15 cellular contexts compared by ENCODE assay signal in the genomic region with DNA sequence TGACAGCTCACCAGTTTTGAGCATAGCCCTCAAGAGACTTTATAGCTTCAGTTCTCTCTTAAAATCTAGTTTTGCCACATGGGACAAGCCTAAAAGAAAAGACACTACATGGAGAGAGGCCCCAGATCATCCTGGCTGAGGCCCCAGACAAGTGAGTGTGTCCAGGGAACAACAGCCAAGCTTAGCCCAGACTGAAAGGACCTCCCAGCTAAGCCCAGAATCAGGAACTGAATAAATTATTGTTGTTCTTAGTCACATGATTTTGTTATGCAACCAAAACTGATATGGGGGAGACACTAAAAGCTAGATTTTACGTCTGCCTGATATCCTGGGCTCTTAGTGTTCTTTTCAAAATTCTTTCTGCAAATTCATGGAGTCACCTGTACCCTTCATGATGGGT. TPM values are rescaled to one million over a fixed set of nuclear protein-coding genes. Genes with fewer than 3 reads are reported as not detected.
DNase-seq lines count a peak whose midpoint lies in the region; ATAC-seq and TF ChIP-seq lines count a peak whose summit lies in the region.
"Had no signal": no experiment of that assay in that cellular context is flagged by ENCODE, and none has a peak within 500 bp of the region (broad histone marks: within the 10 kb centered on the region; RNA-seq: fewer than 3 reads in every experiment).

No MANE protein-coding gene starts in this region.

- no peaks in the 10 kb centered on the region for H3K27me3 ChIP-seq in heart right ventricle
- no peaks in the 10 kb centered on the region for H3K27me3 ChIP-seq in ovary

- H3K4me3 ChIP-seq in heart right ventricle = no peak overlapping the region
- H3K4me3 ChIP-seq in ovary = no peak overlapping the region
- H3K4me3 ChIP-seq: A549, SJCRH30 had no signal

- 15 to 19% methylated on average over 1 of the region's 1 CpG for WGBS in heart right ventricle, 2 donors
- 5 to 8% (median 6%) methylated on average over 1 of the region's 1 CpG for WGBS in ovary, 3 donors

- no peaks in the 10 kb centered on the region for H3K36me3 ChIP-seq in heart right ventricle
- H3K36me3 ChIP-seq in ovary = no peaks in the 10 kb centered on the region
- H3K36me3 ChIP-seq: SJCRH30 had no signal

- DNase-seq in AG08395 (ENCODE audit: low spot score) = peak; percentile 52
- DNase-seq in amniotic epithelial cell (ENCODE audit: low read depth) = peak; percentile 29
- peak; percentile 28 to 44 for DNase-seq in heart right ventricle
- DNase-seq in ovary = peak; percentile 66 to 84 (median 76)
- no peak for DNase-seq in NCI-H69 (lab: John Stamatoyannopoulos, UW)
- no peak for DNase-seq in activated naive CD4-positive, alpha-beta T cell treated with anti-CD3 and anti-CD28 coated beads, Interleukin-2, amount 50 U/mL, for 16 hours
- no peak for DNase-seq in NCI-H2171 treated with DMSO at 0.1 percent for 48 hours (lab: John Stamatoyannopoulos, UW)
- DNase-seq: activated CD8-positive, alpha-beta T cell treated with anti-CD3 and anti-CD28 coated beads, Interleukin-2, amount 10 ng/mL, durations not matched to agents 7 days and 5 days; activated effector memory CD4-positive, alpha-beta T cell treated with Interleukin-2 at 50 U/mL for 16 hours; naive thymus-derived CD4-positive, alpha-beta T cell; NCI-H2029 treated with DMSO at 0.1 percent for 48 hours; SJCRH30; stimulated activated naive CD4-positive, alpha-beta T cell treated with Interleukin-2 at 50 U/mL for 16 hours had no signal

- ATAC-seq in heart right ventricle = peak; percentile 49 to 90 (median 83)
- ATAC-seq in GM19467 (IDR thresholded peaks at IDR 0.05; ENCODE audit: unreplicated experiment) = no peak
- ATAC-seq: A549; activated CD8-positive, alpha-beta T cell treated with anti-CD3 and anti-CD28 coated beads, Interleukin-2, amount 10 ng/mL, durations not matched to agents 7 days and 5 days; naive thymus-derived CD4-positive, alpha-beta T cell had no signal

- H3K27ac ChIP-seq in heart right ventricle (peak overlapping the region in 6 of 10 donors; percentile 36 to 72 (median 56)), ovary (no peak overlapping the region)
- H3K27ac ChIP-seq: A549, SJCRH30 had no signal

- TF ChIP-seq EP300 in ovary (IDR thresholded peaks at IDR 0.05) = no peak

- H3K4me1 ChIP-seq in heart right ventricle (peaks cover 0 to 29% (median 8%) of the 10 kb centered on the region in 9 donors), ovary (ENCODE audit: insufficient read depth) (peaks cover 5% of the 10 kb centered on the region)
- H3K4me1 ChIP-seq: A549, SJCRH30 had no signal

- H3K9me3 ChIP-seq in heart right ventricle (no peaks in the 10 kb centered on the region), ovary (no peaks in the 10 kb centered on the region)
- H3K9me3 ChIP-seq: A549, SJCRH30 had no signal

- no peak for TF ChIP-seq CTCF in heart right ventricle (IDR thresholded peaks at IDR 0.05)
- no peak for TF ChIP-seq CTCF in ovary (IDR thresholded peaks at IDR 0.05)

- TF ChIP-seq POLR2A in ovary (IDR thresholded peaks at IDR 0.05) = no peak

- intact Hi-C loops in heart right ventricle (cut with DNase I) (loop anchor here in 3 of 10 donors (5.0 to 10.0 kb wide), 2 partner anchors 35 to 273 kb away; no protein-coding TSS in a partner anchor), ovary (cut with DNase I) (loop anchor here in 1 of 4 donors (5.0 to 10.0 kb wide), 2 partner anchors 273 to 505 kb away; no protein-coding TSS in a partner anchor)

RNA-seq across cellular contexts. Expression of a gene that starts 29.3 kb away (rescaled TPM):
- total RNA-seq in heart right ventricle (100 to 1,000 TPM; 110 to 204 (median 156) TPM), ovary (100 to 1,000 TPM in 5 of 7 donors, 10 to 100 TPM in 2; 50.4 to 260 (median 121) TPM)
- polyA plus RNA-seq in heart right ventricle (10 to 100 TPM; 35.9 to 84.8 TPM), ovary (10 to 100 TPM; 59.7 to 64.5 TPM)

RNA-seq across cellular contexts. Expression of a gene that starts 55.2 kb away (rescaled TPM):
- total RNA-seq in heart right ventricle (10 to 100 TPM; 52.0 to 88.8 (median 73.8) TPM), ovary (100 to 1,000 TPM in 2 of 7 donors, 10 to 100 TPM in 5; 65.1 to 103 (median 81.6) TPM)
- polyA plus RNA-seq in heart right ventricle (10 to 100 TPM; 35.5 to 38.3 TPM), ovary (10 to 100 TPM; 68.9 to 91.2 TPM)

Comparison
In these comparisons a context has a peak if more than half of its experiments do, and no peak if none do; other contexts are left out.
1. DNase-seq: peak in AG08395 (single experiment), amniotic epithelial cell (single experiment), heart right ventricle (2 of 2) and ovary (5 of 5); none in NCI-H69 (single experiment), activated naive CD4-positive, alpha-beta T cell treated with anti-CD3 and anti-CD28 coated beads, Interleukin-2, amount 50 U/mL, for 16 hours (single experiment) and NCI-H2171 treated with DMSO at 0.1 percent for 48 hours (single experiment).
2. H3K27ac ChIP-seq: peak in heart right ventricle (6 of 10); none in ovary (0 of 2).